25 cellular contexts compared by ENCODE assay signal in the genomic region with DNA sequence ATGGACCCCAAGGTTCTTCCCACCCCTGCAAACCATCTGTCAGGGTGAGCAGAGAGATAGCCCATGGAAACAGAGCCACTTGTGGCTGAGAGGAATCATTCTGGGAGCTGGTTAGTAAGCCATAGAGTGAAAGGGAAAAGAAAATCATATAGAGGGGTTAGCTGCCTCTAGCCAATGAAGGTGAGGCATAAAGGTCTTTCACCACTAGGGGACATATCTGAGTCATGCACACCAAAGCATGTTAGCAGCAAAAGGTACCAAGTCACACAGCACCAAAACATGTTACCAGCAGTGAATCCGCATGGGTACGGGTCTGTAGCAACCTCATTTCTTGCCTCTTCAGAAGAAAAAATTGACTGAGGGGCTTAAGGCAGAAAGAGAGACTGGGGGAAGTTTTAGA.
DNase-seq lines count a peak whose midpoint lies in the region; ATAC-seq and TF ChIP-seq lines count a peak whose summit lies in the region.
"Had no signal": no experiment of that assay in that cellular context is flagged by ENCODE, and none has a peak within 500 bp of the region (broad histone marks: within the 10 kb centered on the region; RNA-seq: fewer than 3 reads in every experiment).

No MANE protein-coding gene starts in this region.

- H3K36me3 ChIP-seq in Loucy (ENCODE audit: insufficient read depth, low read length): no peaks in the 10 kb centered on the region
- H3K36me3 ChIP-seq in Panc1 (ENCODE audit: control insufficient read depth, insufficient read depth, low read length): no peaks in the 10 kb centered on the region
- H3K36me3 ChIP-seq: adrenal gland, transverse colon had no signal

- H3K4me1 ChIP-seq in Loucy (ENCODE audit: insufficient read depth, low read length, poor library complexity, severe bottlenecking): no peaks in the 10 kb centered on the region
- H3K4me1 ChIP-seq in Panc1 (ENCODE audit: control insufficient read depth, insufficient read depth, low read length): no peaks in the 10 kb centered on the region
- H3K4me1 ChIP-seq: adrenal gland, body of pancreas, transverse colon had no signal

- in situ Hi-C loops in Panc1 (cut with HindIII; ENCODE audit: low pct_unique_long_range_greater_than_20kb, low sequenced_read_pairs): no loop called here

- no peak overlapping the region for H3K9ac ChIP-seq in Loucy (ENCODE audit: low read depth, low read length, poor library complexity, severe bottlenecking)

- CTCF ChIA-PET in Panc1 (lab: Charles Lee): no interaction called here

- H4K20me1 ChIP-seq in Loucy (ENCODE audit: insufficient read depth, low read length, poor library complexity, severe bottlenecking): no peaks in the 10 kb centered on the region

- H3F3A ChIP-seq in Loucy (ENCODE audit: low read depth): no peaks in the 10 kb centered on the region

- 0 out of 2 replicates have a peak overlapping the region, but pooled peaks have one; percentile 19 for H2AFZ ChIP-seq in Loucy (ENCODE audit: low read length)

- no peak for ATAC-seq in Panc1
- no peak for ATAC-seq in GM18861 (IDR thresholded peaks at IDR 0.05; ENCODE audit: unreplicated experiment)
- no peak for ATAC-seq in GM21529 (IDR thresholded peaks at IDR 0.05; ENCODE audit: unreplicated experiment)
- no peak for ATAC-seq in HG02885 (IDR thresholded peaks at IDR 0.05; ENCODE audit: poor library complexity, unreplicated experiment)
- ATAC-seq in HG02642 (IDR thresholded peaks at IDR 0.05; ENCODE audit: poor library complexity, unreplicated experiment): no peak
- ATAC-seq: activated CD8-positive, alpha-beta T cell treated with anti-CD3 and anti-CD28 coated beads for 36 hours; body of pancreas; CD8-positive, alpha-beta T cell; effector memory CD8-positive, alpha-beta T cell; left lobe of liver; stimulated activated memory B cell treated with anti-CD40 and anti-IgM and Interleukin-4, amounts not matched to agents 10 μg/mL and 1 μg/mL and 100 μg/mL, for 72 hours had no signal

- H3K79me2 ChIP-seq in Loucy (ENCODE audit: insufficient read depth, low read length): no peaks in the 10 kb centered on the region

- H3K9me3 ChIP-seq in Loucy (ENCODE audit: insufficient read depth, low read depth, low read length) (peaks cover 4% of the 10 kb centered on the region; the same call in 1 of the 2 replicates), Panc1 (ENCODE audit: control insufficient read depth, insufficient read depth, low read depth, low read length) (no peaks in the 10 kb centered on the region)
- H3K9me3 ChIP-seq: adrenal gland had no signal

- H3K4me3 ChIP-seq in GM12864 (ENCODE audit: low read depth, low read length): no peak overlapping the region
- peak overlapping the region; percentile 35 for H3K4me3 ChIP-seq in Loucy (ENCODE audit: low read length, poor library complexity, severe bottlenecking)
- no peak overlapping the region for H3K4me3 ChIP-seq in Panc1 (ENCODE audit: low read depth in 2 of 2, low read length in 2 of 2)
- H3K4me3 ChIP-seq: adrenal gland, body of pancreas, transverse colon had no signal

- DNase-seq in GM12864 (ENCODE audit: low read depth): no peak
- no peak for DNase-seq in Panc1 (ENCODE audit: low read depth, low spot score)
- DNase-seq: activated CD8-positive, alpha-beta T cell treated with anti-CD3 and anti-CD28 coated beads for 36 hours; activated naive CD4-positive, alpha-beta T cell treated with anti-CD3 and anti-CD28 coated beads, Interleukin-2, amount 10 ng/mL, durations not matched to agents 7 days and 5 days; adrenal gland; body of pancreas; CD8-positive, alpha-beta T cell; DMS153; effector memory CD8-positive, alpha-beta T cell; erythroblast; GF-D8; glutamatergic neuron; H9; NCI-H1092 treated with DMSO at 0.1 percent for 48 hours; NCI-H187 treated with DMSO at 0.1 percent for 48 hours; NCI-H226; transverse colon had no signal

- TF ChIP-seq CTCF in 22Rv1 (IDR thresholded peaks at IDR 0.05) (peak; percentile 33), GM12864 (IDR thresholded peaks at IDR 0.05; ENCODE audit: low read depth, low read length, missing control alignments) (peak; percentile 12), Loucy (conservative IDR thresholded peaks at IDR 0.05; ENCODE audit: low read length) (peak; percentile 60), Panc1 (IDR thresholded peaks at IDR 0.05) (peak; percentile 24)

- no peaks in the 10 kb centered on the region for H3K9me2 ChIP-seq in Loucy (replicated peaks; ENCODE audit: low read depth, low read length)

- no peak overlapping the region for H3K4me2 ChIP-seq in Loucy (ENCODE audit: low read depth, low read length, poor library complexity, severe bottlenecking)

- no TSS peak for BruUV-seq in Panc1 (replicated peaks; lab: Mats Ljungman, UMichigan)

- H3K27me3 ChIP-seq in Loucy (ENCODE audit: insufficient read depth, low read length, poor library complexity, severe bottlenecking) (no peaks in the 10 kb centered on the region), Panc1 (ENCODE audit: control insufficient read depth, insufficient read depth, low read length) (no peaks in the 10 kb centered on the region)
- H3K27me3 ChIP-seq: adrenal gland, body of pancreas, transverse colon had no signal

- POLR2A ChIA-PET in Panc1 (lab: Charles Lee): no interaction called here

- H3K27ac ChIP-seq in 22Rv1: no peak overlapping the region
- H3K27ac ChIP-seq in Panc1 (ENCODE audit: low read length): no peak overlapping the region
- H3K27ac ChIP-seq: adrenal gland, body of pancreas, transverse colon had no signal

- intact Hi-C loops in Panc1 (cut with micrococcal nuclease; ENCODE audit: unreplicated experiment): no loop called here
